8 cellular contexts compared by ENCODE assay signal in genomic region chr12:43282106-43282505, GRCh38.
DNase-seq lines count a peak whose midpoint lies in the region; ATAC-seq and TF ChIP-seq lines count a peak whose summit lies in the region.
"Had no signal": no experiment of that assay in that cellular context is flagged by ENCODE, and none has a peak within 500 bp of the region (broad histone marks: within the 10 kb centered on the region; RNA-seq: fewer than 3 reads in every experiment).

No MANE protein-coding gene starts in this region.

- CTCF ChIA-PET in mammary epithelial cell (lab: Charles Lee; ENCODE audit: low non-redundant PET): interaction anchor here (0.6 to 1.1 kb wide), 4 partner anchors 28 to 801 kb away, joined by 3 to 7 read pairs (median 5); no protein-coding TSS in a partner anchor
- CTCF ChIA-PET in WTC11 (lab: Charles Lee): interaction anchor here (0.9 to 2.3 kb wide), 5 partner anchors 57 to 799 kb away, joined by 3 to 9 read pairs (median 3); partner anchors contain the start of gene PRICKLE1
- CTCF ChIA-PET in activated CD8-positive, alpha-beta T cell treated with anti-CD3 and anti-CD28 coated beads for 36 hours (lab: Charles Lee): interaction anchor here (1.3 kb wide), 1 partner anchor 797 kb away, joined by 5 read pairs; no protein-coding TSS in a partner anchor

- H4K20me1 ChIP-seq in mammary epithelial cell (ENCODE audit: insufficient read depth, low read length): no peaks in the 10 kb centered on the region
- H4K20me1 ChIP-seq in osteoblast (ENCODE audit: insufficient read depth, low read length): no peaks in the 10 kb centered on the region

- H3K9ac ChIP-seq in mammary epithelial cell (ENCODE audit: insufficient read depth, low read length): no peak overlapping the region

- ATAC-seq in WTC11 (no peak), HG03135 (IDR thresholded peaks at IDR 0.05; ENCODE audit: unreplicated experiment) (no peak)
- ATAC-seq in activated CD8-positive, alpha-beta T cell treated with anti-CD3 and anti-CD28 coated beads for 36 hours: no peak

- in situ Hi-C loops in mammary epithelial cell (cut with MboI; ENCODE audit: low sequenced_read_pairs in 2 of 2): loop anchor here in 1 of 2 donors (5.0 to 25.0 kb wide), 3 partner anchors 690 to 1145 kb away; partner anchors contain the start of gene GXYLT1

- H3K9me3 ChIP-seq in mammary epithelial cell (replicated peaks; ENCODE audit: insufficient read depth, low read length): no peaks in the 10 kb centered on the region
- H3K9me3 ChIP-seq in osteoblast (ENCODE audit: low read depth, low read length): no peaks in the 10 kb centered on the region

- H3K4me3 Mint-ChIP-seq in WTC11: no peak overlapping the region
- H3K4me3 Mint-ChIP-seq in activated CD8-positive, alpha-beta T cell treated with anti-CD3 and anti-CD28 coated beads for 36 hours: no peak overlapping the region
- H3K4me3 Mint-ChIP-seq: activated naive CD8-positive, alpha-beta T cell treated with anti-CD3 and anti-CD28 coated beads, Interleukin-2, amount 10 ng/mL, durations not matched to agents 7 days and 5 days had no signal

- H3K27me3 ChIP-seq in mammary epithelial cell (ENCODE audit: insufficient read depth, low read length) (no peaks in the 10 kb centered on the region), osteoblast (ENCODE audit: insufficient read depth, low read length) (no peaks in the 10 kb centered on the region)

- H3K79me2 ChIP-seq in mammary epithelial cell (ENCODE audit: insufficient read depth, low read length) (no peaks in the 10 kb centered on the region), osteoblast (ENCODE audit: insufficient read depth, low read length) (no peaks in the 10 kb centered on the region)

- peaks cover 7% of the 10 kb centered on the region; the same call in 1 of the 2 replicates for H3K36me3 Mint-ChIP-seq in WTC11
- H3K36me3 Mint-ChIP-seq in activated CD8-positive, alpha-beta T cell treated with anti-CD3 and anti-CD28 coated beads for 36 hours (ENCODE audit: low read depth): no peaks in the 10 kb centered on the region
- H3K36me3 Mint-ChIP-seq: activated naive CD8-positive, alpha-beta T cell treated with anti-CD3 and anti-CD28 coated beads, Interleukin-2, amount 10 ng/mL, durations not matched to agents 7 days and 5 days had no signal

- H3K4me2 ChIP-seq in mammary epithelial cell (ENCODE audit: insufficient read depth, low read depth, low read length): no peak overlapping the region
- no peak overlapping the region for H3K4me2 ChIP-seq in osteoblast (ENCODE audit: insufficient read depth, low read length)

- no peak overlapping the region for H3K27ac Mint-ChIP-seq in WTC11
- no peak overlapping the region for H3K27ac Mint-ChIP-seq in activated CD8-positive, alpha-beta T cell treated with anti-CD3 and anti-CD28 coated beads for 36 hours
- H3K27ac Mint-ChIP-seq: activated naive CD8-positive, alpha-beta T cell treated with anti-CD3 and anti-CD28 coated beads, Interleukin-2, amount 10 ng/mL, durations not matched to agents 7 days and 5 days had no signal

- intact Hi-C loops in mammary epithelial cell (cut with micrococcal nuclease): loop anchor here (1.0 to 10.0 kb wide), 6 partner anchors 317 to 1137 kb away; partner anchors contain the start of genes GXYLT1 and PRICKLE1
- intact Hi-C loops in activated CD8-positive, alpha-beta T cell treated with anti-CD3 and anti-CD28 coated beads for 36 hours (cut with micrococcal nuclease): no loop called here

- BruUV-seq in mammary epithelial cell (replicated peaks; lab: Mats Ljungman, UMichigan): no TSS peak

- H3K4me1 ChIP-seq in mammary epithelial cell (ENCODE audit: insufficient read depth, low read length): peaks cover 35% of the 10 kb centered on the region
- H3K4me1 ChIP-seq in osteoblast (ENCODE audit: insufficient read depth, low read length): peaks cover 56% of the 10 kb centered on the region

- DNase-seq in GM03348 (ENCODE audit: low spot score) (peak; percentile 22), NCI-H1694 treated with DMSO at 0.1 percent for 48 hours (lab: John Stamatoyannopoulos, UW) (peak; percentile 32), mammary epithelial cell (no peak), osteoblast (ENCODE audit: insufficient read length, low spot score, missing footprints) (peak; percentile 49), WTC11 (ENCODE audit: low spot score) (no peak)
- no peak for DNase-seq in activated CD8-positive, alpha-beta T cell treated with anti-CD3 and anti-CD28 coated beads for 36 hours
- DNase-seq: activated naive CD8-positive, alpha-beta T cell treated with anti-CD3 and anti-CD28 coated beads, Interleukin-2, amount 10 ng/mL, durations not matched to agents 7 days and 5 days had no signal

- H3K9me3 Mint-ChIP-seq in WTC11: peaks cover 11% of the 10 kb centered on the region
- no peaks in the 10 kb centered on the region for H3K9me3 Mint-ChIP-seq in activated CD8-positive, alpha-beta T cell treated with anti-CD3 and anti-CD28 coated beads for 36 hours
- H3K9me3 Mint-ChIP-seq: activated naive CD8-positive, alpha-beta T cell treated with anti-CD3 and anti-CD28 coated beads, Interleukin-2, amount 10 ng/mL, durations not matched to agents 7 days and 5 days had no signal

- no peaks in the 10 kb centered on the region for H3K27me3 Mint-ChIP-seq in WTC11 (ENCODE audit: low read depth)
- H3K27me3 Mint-ChIP-seq in activated CD8-positive, alpha-beta T cell treated with anti-CD3 and anti-CD28 coated beads for 36 hours: no peaks in the 10 kb centered on the region
- H3K27me3 Mint-ChIP-seq: activated naive CD8-positive, alpha-beta T cell treated with anti-CD3 and anti-CD28 coated beads, Interleukin-2, amount 10 ng/mL, durations not matched to agents 7 days and 5 days had no signal

- POLR2A ChIA-PET in WTC11 (lab: Charles Lee): no interaction called here
- POLR2A ChIA-PET in activated CD8-positive, alpha-beta T cell treated with anti-CD3 and anti-CD28 coated beads for 36 hours (lab: Charles Lee): no interaction called here

- H2AFZ ChIP-seq in mammary epithelial cell (ENCODE audit: low read depth, low read length): no peak overlapping the region
- no peak overlapping the region for H2AFZ ChIP-seq in osteoblast (ENCODE audit: low read length)

- H3K36me3 ChIP-seq in mammary epithelial cell (ENCODE audit: insufficient read depth, low read length) (no peaks in the 10 kb centered on the region), osteoblast (ENCODE audit: insufficient read depth, low read length) (no peaks in the 10 kb centered on the region)

- H3K4me1 Mint-ChIP-seq in WTC11: peaks cover 9% of the 10 kb centered on the region
- H3K4me1 Mint-ChIP-seq in activated CD8-positive, alpha-beta T cell treated with anti-CD3 and anti-CD28 coated beads for 36 hours (ENCODE audit: low read depth): no peaks in the 10 kb centered on the region
- H3K4me1 Mint-ChIP-seq: activated naive CD8-positive, alpha-beta T cell treated with anti-CD3 and anti-CD28 coated beads, Interleukin-2, amount 10 ng/mL, durations not matched to agents 7 days and 5 days had no signal

- H3K27ac ChIP-seq in mammary epithelial cell (ENCODE audit: insufficient read depth, low read depth, low read length): no peak overlapping the region
- H3K27ac ChIP-seq in osteoblast (ENCODE audit: low read depth, low read length): no peak overlapping the region

- TF ChIP-seq CTCF in mammary epithelial cell (conservative IDR thresholded peaks at IDR 0.05 in 1 of 2, IDR thresholded peaks at IDR 0.05 in 1 of 2; ENCODE audit: extremely low read depth in 1 of 2, insufficient read depth in 1 of 2, low read depth in 1 of 2, low read length in 2 of 2) (peak; percentile 36 to 48), osteoblast (IDR thresholded peaks at IDR 0.05; ENCODE audit: extremely low read depth, low read depth, low read length) (peak; percentile 56), WTC11 (IDR thresholded peaks at IDR 0.05) (no peak)
- TF ChIP-seq CTCF in activated CD8-positive, alpha-beta T cell treated with anti-CD3 and anti-CD28 coated beads for 36 hours (IDR thresholded peaks at IDR 0.05): no peak

- dilution Hi-C loops in mammary epithelial cell (cut with HindIII; ENCODE audit: low sequenced_read_pairs): loop anchor here (25.0 kb wide), 1 partner anchor 795 kb away; no protein-coding TSS in a partner anchor

- H3K4me3 ChIP-seq in mammary epithelial cell (replicated peaks in 1 of 3; ENCODE audit: insufficient read depth in 1 of 3, low read depth in 2 of 3, low read length in 3 of 3): no peak overlapping the region
- H3K4me3 ChIP-seq in osteoblast (ENCODE audit: insufficient read depth, low read length): no peak overlapping the region

TF ChIP-seq in WTC11, 78 proteins besides CTCF, POLR2A, EP300 and RAD21 (continues in another document):
- TF ChIP-seq IRF1 (CRISPR knock-in tag; IDR thresholded peaks at IDR 0.05) (no peak), E2F1 (CRISPR knock-in tag; IDR thresholded peaks at IDR 0.05) (no peak), ZNF138 (CRISPR knock-in tag; conservative IDR thresholded peaks at IDR 0.05) (no peak)
- TF ChIP-seq, protein P1, sequence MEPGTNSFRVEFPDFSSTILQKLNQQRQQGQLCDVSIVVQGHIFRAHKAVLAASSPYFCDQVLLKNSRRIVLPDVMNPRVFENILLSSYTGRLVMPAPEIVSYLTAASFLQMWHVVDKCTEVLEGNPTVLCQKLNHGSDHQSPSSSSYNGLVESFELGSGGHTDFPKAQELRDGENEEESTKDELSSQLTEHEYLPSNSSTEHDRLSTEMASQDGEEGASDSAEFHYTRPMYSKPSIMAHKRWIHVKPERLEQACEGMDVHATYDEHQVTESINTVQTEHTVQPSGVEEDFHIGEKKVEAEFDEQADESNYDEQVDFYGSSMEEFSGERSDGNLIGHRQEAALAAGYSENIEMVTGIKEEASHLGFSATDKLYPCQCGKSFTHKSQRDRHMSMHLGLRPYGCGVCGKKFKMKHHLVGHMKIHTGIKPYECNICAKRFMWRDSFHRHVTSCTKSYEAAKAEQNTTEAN (CRISPR knock-in tag; IDR thresholded peaks at IDR 0.05): no peak

Comparison
In these comparisons a context has a peak if more than half of its experiments do, and no peak if none do; other contexts are left out.
1. DNase-seq: peak in GM03348 (single experiment), NCI-H1694 treated with DMSO at 0.1 percent for 48 hours (single experiment) and osteoblast (single experiment); none in mammary epithelial cell (single experiment), WTC11 (single experiment) and activated CD8-positive, alpha-beta T cell treated with anti-CD3 and anti-CD28 coated beads for 36 hours (single experiment).
2. CTCF ChIP-seq: peak in mammary epithelial cell (2 of 2) and osteoblast (single experiment); none in WTC11 (single experiment) and activated CD8-positive, alpha-beta T cell treated with anti-CD3 and anti-CD28 coated beads for 36 hours (single experiment).